2 cellular contexts compared by ENCODE assay signal in the genomic region with DNA sequence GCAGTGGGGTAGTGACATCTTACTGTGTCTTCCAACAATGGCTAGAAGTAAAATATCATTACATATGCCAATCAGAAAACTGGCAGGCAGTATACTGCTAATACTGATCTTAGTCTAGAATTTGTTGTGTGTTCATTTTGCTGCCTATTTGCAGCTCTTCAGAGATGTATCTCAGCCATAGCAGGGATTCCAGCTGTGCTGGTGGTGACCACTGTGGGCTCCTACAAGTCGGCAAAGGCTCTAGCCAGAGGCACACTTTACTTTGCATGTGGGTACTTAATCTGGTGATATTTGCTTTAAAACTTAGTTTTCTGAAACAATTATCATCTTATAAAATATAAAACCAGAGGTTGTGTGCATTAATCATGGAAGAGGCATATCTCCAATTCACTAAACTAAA.
TF ChIP-seq lines count a peak whose summit lies in the region.

No MANE protein-coding gene starts in this region.

TF ChIP-seq in IMR-90, 13 proteins besides CTCF, POLR2A, EP300 and RAD21:
- no peak for TF ChIP-seq CHD1 (IDR thresholded peaks at IDR 0.05; ENCODE audit: low read depth, low read length)
- TF ChIP-seq FOS (IDR thresholded peaks at IDR 0.05; ENCODE audit: low read depth, low read length), result no peak
- TF ChIP-seq, protein P1, sequence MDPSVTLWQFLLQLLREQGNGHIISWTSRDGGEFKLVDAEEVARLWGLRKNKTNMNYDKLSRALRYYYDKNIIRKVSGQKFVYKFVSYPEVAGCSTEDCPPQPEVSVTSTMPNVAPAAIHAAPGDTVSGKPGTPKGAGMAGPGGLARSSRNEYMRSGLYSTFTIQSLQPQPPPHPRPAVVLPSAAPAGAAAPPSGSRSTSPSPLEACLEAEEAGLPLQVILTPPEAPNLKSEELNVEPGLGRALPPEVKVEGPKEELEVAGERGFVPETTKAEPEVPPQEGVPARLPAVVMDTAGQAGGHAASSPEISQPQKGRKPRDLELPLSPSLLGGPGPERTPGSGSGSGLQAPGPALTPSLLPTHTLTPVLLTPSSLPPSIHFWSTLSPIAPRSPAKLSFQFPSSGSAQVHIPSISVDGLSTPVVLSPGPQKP (IDR thresholded peaks at IDR 0.05; ENCODE audit: borderline replicate concordance, low read depth, low read length), result no peak
- TF ChIP-seq RFX5 (IDR thresholded peaks at IDR 0.05; ENCODE audit: low read depth, low read length), result no peak
- no peak for TF ChIP-seq BHLHE40 (IDR thresholded peaks at IDR 0.05; ENCODE audit: low read depth, low read length)
- no peak for TF ChIP-seq MAZ (IDR thresholded peaks at IDR 0.05; ENCODE audit: borderline replicate concordance, low read depth, low read length)
- no peak for TF ChIP-seq CEBPB (IDR thresholded peaks at IDR 0.05; ENCODE audit: low read depth, low read length)

TF ChIP-seq in neural cell, 6 proteins besides CTCF, POLR2A, EP300 and RAD21:
- TF ChIP-seq SMC3 (conservative IDR thresholded peaks at IDR 0.05; ENCODE audit: poor library complexity) (no peak), EZH2 (IDR thresholded peaks at IDR 0.05; ENCODE audit: borderline replicate concordance, insufficient read depth, low read length, poor library complexity, severe bottlenecking) (no peak), MXI1 (conservative IDR thresholded peaks at IDR 0.05; ENCODE audit: poor library complexity, severe bottlenecking) (no peak), TAF1 (IDR thresholded peaks at IDR 0.05; ENCODE audit: low read depth) (no peak), POLR2AphosphoS5 (IDR thresholded peaks at IDR 0.05) (no peak)
